ENCODE assay signal across 1 cellular context in the genomic region with DNA sequence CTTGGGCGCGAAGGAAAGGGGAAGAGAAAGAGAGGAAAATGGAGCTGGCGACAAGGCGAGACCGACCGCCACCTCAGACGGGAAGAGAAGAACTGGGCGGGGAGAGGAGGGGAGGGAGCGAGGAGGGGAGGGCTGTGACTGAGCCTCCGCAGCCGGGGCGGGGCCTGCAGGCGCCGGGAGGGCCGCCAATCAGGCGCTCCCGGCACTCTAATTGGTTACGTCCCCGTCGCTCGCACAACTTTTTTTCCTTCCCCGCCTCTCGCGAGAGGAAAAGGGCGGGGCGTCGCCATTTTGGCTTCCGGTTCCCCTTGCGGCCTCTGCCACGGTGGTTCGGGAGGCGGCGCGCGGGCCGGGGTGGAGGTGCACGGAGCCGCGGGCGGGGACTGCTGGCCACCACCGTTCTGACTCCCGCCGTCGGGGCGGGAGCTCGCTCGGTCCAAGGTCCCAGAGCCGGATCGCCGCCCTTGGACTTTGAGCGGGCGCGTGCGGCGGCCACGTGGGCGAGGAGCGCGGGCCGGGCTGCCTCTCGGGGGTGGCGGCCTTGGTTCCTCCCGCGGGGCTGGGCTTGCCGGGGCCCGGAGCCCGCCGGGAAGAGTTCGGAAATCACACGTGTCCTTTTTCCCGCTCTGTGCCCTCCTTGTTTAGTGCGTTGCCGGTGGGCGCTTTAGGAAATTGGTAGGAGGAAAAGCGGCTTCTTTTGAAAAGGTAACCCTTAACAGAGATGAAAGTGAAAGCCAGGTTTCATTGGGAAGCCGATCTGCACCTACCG.
A peak's percentile ranks its signal among the peaks of the same experiment; 100 is the strongest.
TF ChIP-seq lines count a peak whose summit lies in the region.

Gene GDI2, minus strand, starts transcription at position 94 of the 769 bp plus-strand sequence. CDS start 176 bp downstream, outside the sequence.

TF ChIP-seq in HepG2, 621 proteins besides CTCF, POLR2A, EP300 and RAD21 (continued from another document and continues in another):
- TF ChIP-seq, protein P1, sequence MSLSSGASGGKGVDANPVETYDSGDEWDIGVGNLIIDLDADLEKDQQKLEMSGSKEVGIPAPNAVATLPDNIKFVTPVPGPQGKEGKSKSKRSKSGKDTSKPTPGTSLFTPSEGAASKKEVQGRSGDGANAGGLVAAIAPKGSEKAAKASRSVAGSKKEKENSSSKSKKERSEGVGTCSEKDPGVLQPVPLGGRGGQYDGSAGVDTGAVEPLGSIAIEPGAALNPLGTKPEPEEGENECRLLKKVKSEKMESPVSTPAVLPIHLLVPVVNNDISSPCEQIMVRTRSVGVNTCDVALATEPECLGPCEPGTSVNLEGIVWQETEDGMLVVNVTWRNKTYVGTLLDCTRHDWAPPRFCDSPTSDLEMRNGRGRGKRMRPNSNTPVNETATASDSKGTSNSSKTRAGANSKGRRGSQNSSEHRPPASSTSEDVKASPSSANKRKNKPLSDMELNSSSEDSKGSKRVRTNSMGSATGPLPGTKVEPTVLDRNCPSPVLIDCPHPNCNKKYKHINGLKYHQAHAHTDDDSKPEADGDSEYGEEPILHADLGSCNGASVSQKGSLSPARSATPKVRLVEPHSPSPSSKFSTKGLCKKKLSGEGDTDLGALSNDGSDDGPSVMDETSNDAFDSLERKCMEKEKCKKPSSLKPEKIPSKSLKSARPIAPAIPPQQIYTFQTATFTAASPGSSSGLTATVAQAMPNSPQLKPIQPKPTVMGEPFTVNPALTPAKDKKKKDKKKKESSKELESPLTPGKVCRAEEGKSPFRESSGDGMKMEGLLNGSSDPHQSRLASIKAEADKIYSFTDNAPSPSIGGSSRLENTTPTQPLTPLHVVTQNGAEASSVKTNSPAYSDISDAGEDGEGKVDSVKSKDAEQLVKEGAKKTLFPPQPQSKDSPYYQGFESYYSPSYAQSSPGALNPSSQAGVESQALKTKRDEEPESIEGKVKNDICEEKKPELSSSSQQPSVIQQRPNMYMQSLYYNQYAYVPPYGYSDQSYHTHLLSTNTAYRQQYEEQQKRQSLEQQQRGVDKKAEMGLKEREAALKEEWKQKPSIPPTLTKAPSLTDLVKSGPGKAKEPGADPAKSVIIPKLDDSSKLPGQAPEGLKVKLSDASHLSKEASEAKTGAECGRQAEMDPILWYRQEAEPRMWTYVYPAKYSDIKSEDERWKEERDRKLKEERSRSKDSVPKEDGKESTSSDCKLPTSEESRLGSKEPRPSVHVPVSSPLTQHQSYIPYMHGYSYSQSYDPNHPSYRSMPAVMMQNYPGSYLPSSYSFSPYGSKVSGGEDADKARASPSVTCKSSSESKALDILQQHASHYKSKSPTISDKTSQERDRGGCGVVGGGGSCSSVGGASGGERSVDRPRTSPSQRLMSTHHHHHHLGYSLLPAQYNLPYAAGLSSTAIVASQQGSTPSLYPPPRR (CRISPR knock-in tag; IDR thresholded peaks at IDR 0.05; ENCODE audit: borderline replicate concordance) = peak; percentile 69
- TF ChIP-seq PRPF4 (IDR thresholded peaks at IDR 0.05; ENCODE audit: low read depth, low read length, poor library complexity, severe bottlenecking) (no peak), HIC2 (CRISPR knock-in tag; IDR thresholded peaks at IDR 0.05; ENCODE audit: low read depth) (no peak; the same call in 1 of the 2 replicates), ZNF253 (CRISPR knock-in tag; IDR thresholded peaks at IDR 0.05; ENCODE audit: borderline replicate concordance) (peak; percentile 98), HOXA5 (CRISPR knock-in tag; IDR thresholded peaks at IDR 0.05) (peak; percentile 93), POLR2AphosphoS5 (IDR thresholded peaks at IDR 0.05; ENCODE audit: low read depth, low read length) (peak; percentile 97), FOXK1 (CRISPR knock-in tag; IDR thresholded peaks at IDR 0.05; ENCODE audit: borderline replicate concordance, low read depth) (peak; percentile 80; the same call in 1 of the 2 replicates), ZNF773 (CRISPR knock-in tag; IDR thresholded peaks at IDR 0.05; ENCODE audit: borderline replicate concordance) (peak; percentile 92), EZH2 (conservative IDR thresholded peaks at IDR 0.05; ENCODE audit: low read depth, low read length) (no peak), ZFP62 (CRISPR knock-in tag; IDR thresholded peaks at IDR 0.05) (no peak), TAF15 (IDR thresholded peaks at IDR 0.05; ENCODE audit: low read depth, low read length, poor library complexity, severe bottlenecking) (no peak), KDM3A (CRISPR knock-in tag; IDR thresholded peaks at IDR 0.05; ENCODE audit: low read depth) (peak; percentile 75; the same call in 1 of the 2 replicates), ZNF563 (CRISPR knock-in tag; IDR thresholded peaks at IDR 0.05) (peak; percentile 98), ZNF891 (CRISPR knock-in tag; IDR thresholded peaks at IDR 0.05) (peak; percentile 96), KDM1A (CRISPR knock-in tag; IDR thresholded peaks at IDR 0.05) (no peak), ZNF558 (CRISPR knock-in tag; IDR thresholded peaks at IDR 0.05; ENCODE audit: borderline replicate concordance) (peak; percentile 85; the same call in 1 of the 2 replicates), ZNF382 (CRISPR knock-in tag; IDR thresholded peaks at IDR 0.05; ENCODE audit: borderline replicate concordance) (no peak; the same call in 1 of the 2 replicates), ZNF136 (CRISPR knock-in tag; IDR thresholded peaks at IDR 0.05; ENCODE audit: low read depth) (no peak; the same call in 1 of the 2 replicates), PBX2 (CRISPR knock-in tag; IDR thresholded peaks at IDR 0.05) (peak; percentile 89), KAT2B (IDR thresholded peaks at IDR 0.05; ENCODE audit: borderline replicate concordance, low read depth, low read length) (no peak), TCF12 (IDR thresholded peaks at IDR 0.05) (no peak), TCF12 (CRISPR knock-in tag; IDR thresholded peaks at IDR 0.05) (peak; percentile 93), GLMP (CRISPR knock-in tag; IDR thresholded peaks at IDR 0.05; ENCODE audit: borderline replicate concordance) (peak; percentile 85; the same call in 1 of the 2 replicates), SOX6 (IDR thresholded peaks at IDR 0.05) (no peak), SOX6 (CRISPR knock-in tag; IDR thresholded peaks at IDR 0.05) (peak; percentile 58; the same call in 1 of the 2 replicates), NRL (CRISPR knock-in tag; IDR thresholded peaks at IDR 0.05; ENCODE audit: borderline replicate concordance) (peak; percentile 87), CREB1 (IDR thresholded peaks at IDR 0.05) (peak; percentile 61), CREB1 (CRISPR knock-in tag; IDR thresholded peaks at IDR 0.05) (no peak; the same call in 1 of the 2 replicates), MYC (CRISPR knock-in tag; IDR thresholded peaks at IDR 0.05; ENCODE audit: borderline replicate concordance) (peak; percentile 100), AHR (CRISPR knock-in tag; IDR thresholded peaks at IDR 0.05) (peak; percentile 60; the same call in 1 of the 2 replicates), RARA (CRISPR knock-in tag; IDR thresholded peaks at IDR 0.05) (peak; percentile 74), YEATS2 (CRISPR knock-in tag; IDR thresholded peaks at IDR 0.05; ENCODE audit: borderline replicate concordance) (peak; percentile 94), NFKBIZ (CRISPR knock-in tag; IDR thresholded peaks at IDR 0.05) (0 out of 2 replicates have a peak, but pooled peaks have one; percentile 34), TFDP2 (CRISPR knock-in tag; IDR thresholded peaks at IDR 0.05) (peak; percentile 98), SRSF9 (IDR thresholded peaks at IDR 0.05; ENCODE audit: borderline replicate concordance, insufficient read depth, low read depth, low read length, poor library complexity, severe bottlenecking) (no peak)
- TF ChIP-seq, protein P2, sequence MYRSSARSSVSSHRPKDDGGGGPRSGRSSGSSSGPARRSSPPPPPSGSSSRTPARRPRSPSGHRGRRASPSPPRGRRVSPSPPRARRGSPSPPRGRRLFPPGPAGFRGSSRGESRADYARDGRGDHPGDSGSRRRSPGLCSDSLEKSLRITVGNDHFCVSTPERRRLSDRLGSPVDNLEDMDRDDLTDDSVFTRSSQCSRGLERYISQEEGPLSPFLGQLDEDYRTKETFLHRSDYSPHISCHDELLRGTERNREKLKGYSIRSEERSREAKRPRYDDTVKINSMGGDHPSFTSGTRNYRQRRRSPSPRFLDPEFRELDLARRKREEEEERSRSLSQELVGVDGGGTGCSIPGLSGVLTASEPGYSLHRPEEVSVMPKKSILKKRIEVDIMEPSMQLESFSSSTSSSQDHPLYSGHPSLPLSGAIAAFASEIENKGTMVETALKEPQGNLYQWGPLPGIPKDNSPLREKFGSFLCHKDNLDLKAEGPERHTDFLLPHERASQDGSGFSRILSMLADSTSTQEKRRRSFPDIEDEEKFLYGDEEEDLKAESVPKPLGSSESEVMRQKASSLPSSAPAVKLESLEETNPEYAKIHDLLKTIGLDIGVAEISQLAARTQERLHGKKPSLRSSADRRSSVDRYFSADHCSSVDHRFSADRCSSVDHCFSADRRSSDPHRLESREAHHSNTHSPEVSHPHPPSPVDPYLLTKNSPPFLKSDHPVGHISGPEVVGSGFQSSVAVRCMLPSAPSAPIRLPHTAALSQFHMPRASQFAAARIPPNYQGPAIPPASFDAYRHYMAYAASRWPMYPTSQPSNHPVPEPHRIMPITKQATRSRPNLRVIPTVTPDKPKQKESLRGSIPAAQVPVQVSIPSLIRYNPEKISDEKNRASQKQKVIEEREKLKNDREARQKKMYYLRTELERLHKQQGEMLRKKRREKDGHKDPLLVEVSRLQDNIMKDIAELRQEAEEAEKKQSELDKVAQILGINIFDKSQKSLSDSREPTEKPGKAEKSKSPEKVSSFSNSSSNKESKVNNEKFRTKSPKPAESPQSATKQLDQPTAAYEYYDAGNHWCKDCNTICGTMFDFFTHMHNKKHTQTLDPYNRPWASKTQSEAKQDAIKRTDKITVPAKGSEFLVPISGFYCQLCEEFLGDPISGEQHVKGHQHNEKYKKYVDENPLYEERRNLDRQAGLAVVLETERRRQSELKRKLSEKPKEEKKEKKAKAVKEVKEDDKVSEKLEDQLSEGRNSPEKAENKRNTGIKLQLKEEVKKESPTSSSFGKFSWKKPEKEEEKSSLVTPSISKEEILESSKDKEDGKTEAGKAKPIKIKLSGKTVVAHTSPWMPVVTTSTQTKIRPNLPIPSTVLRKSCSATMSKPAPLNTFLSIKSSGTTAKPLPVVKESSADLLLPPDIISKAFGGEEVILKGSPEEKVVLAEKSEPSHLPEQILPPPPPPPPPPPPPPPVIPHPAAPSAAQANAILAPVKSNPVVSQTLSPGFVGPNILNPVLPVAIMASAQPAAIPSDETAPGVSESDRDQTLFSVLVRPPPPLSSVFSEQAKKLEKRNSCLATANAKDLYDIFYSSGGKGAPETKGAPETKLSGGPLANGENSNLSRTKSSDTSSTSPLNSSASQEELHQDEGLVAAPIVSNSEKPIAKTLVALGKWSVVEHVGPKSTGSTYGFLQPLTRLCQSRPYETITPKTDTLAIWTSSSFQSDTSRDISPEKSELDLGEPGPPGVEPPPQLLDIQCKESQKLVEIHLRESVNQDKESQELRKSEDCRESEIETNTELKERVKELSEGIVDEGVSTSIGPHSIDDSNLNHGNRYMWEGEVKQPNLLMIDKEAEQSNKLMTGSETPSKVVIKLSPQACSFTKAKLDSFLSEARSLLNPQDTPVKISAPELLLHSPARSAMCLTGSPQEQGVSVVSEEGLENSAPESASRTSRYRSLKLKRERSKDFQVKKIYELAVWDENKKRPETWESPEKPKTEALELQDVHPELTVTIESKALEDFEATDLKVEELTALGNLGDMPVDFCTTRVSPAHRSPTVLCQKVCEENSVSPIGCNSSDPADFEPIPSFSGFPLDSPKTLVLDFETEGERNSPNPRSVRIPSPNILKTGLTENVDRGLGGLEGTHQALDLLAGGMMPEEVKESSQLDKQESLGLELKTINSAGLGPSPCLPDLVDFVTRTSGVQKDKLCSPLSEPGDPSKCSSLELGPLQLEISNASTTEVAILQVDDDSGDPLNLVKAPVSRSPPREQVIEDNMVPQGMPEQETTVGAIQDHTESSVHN (CRISPR knock-in tag; IDR thresholded peaks at IDR 0.05) = no peak
